8 cellular contexts compared by ENCODE assay signal in genomic region chr5:44536650-44537260, GRCh38.
DNase-seq lines count a peak whose midpoint lies in the region; ATAC-seq, FAIRE-seq and TF ChIP-seq lines count a peak whose summit lies in the region.

No MANE protein-coding gene starts in this region.

- H3K27me3 Mint-ChIP-seq in Caco-2 (ENCODE audit: insufficient read depth, unreplicated experiment) = peaks cover 3% of the 10 kb centered on the region
- no peaks in the 10 kb centered on the region for H3K27me3 Mint-ChIP-seq in activated T-helper 17 cell treated with anti-CD3 and anti-CD28 coated beads, Interleukin-2, amount 50 U/mL, for 72 hours

- H3K4me3 ChIP-seq in Caco-2 (ENCODE audit: low read depth, low read length) = no peak overlapping the region
- H3K4me3 ChIP-seq in choroid plexus epithelial cell (ENCODE audit: low read depth, low read length) = no peak overlapping the region

- CTCF ChIA-PET in Caco-2 (lab: Charles Lee) = no interaction called here

- intact Hi-C loops in Caco-2 (cut with micrococcal nuclease; ENCODE audit: unreplicated experiment) = loop anchor here (1.0 to 5.0 kb wide), 4 partner anchors 102 to 238 kb away; no protein-coding TSS in a partner anchor

- H3K27ac Mint-ChIP-seq in Caco-2 (ENCODE audit: unreplicated experiment) = no peak overlapping the region
- no peak overlapping the region for H3K27ac Mint-ChIP-seq in activated T-helper 17 cell treated with anti-CD3 and anti-CD28 coated beads, Interleukin-2, amount 50 U/mL, for 72 hours

- peak; percentile 65 to 77 for TF ChIP-seq CTCF in Caco-2 (IDR thresholded peaks at IDR 0.05; ENCODE audit: insufficient read depth in 1 of 2, low read depth in 1 of 2, low read length in 1 of 2, severe bottlenecking in 1 of 2, unreplicated experiment in 1 of 2)
- TF ChIP-seq CTCF in choroid plexus epithelial cell (conservative IDR thresholded peaks at IDR 0.05; ENCODE audit: low read depth, low read length) = peak; percentile 63

- H3K4me1 Mint-ChIP-seq in Caco-2 (ENCODE audit: low read depth, unreplicated experiment) = no peaks in the 10 kb centered on the region
- no peaks in the 10 kb centered on the region for H3K4me1 Mint-ChIP-seq in activated T-helper 17 cell treated with anti-CD3 and anti-CD28 coated beads, Interleukin-2, amount 50 U/mL, for 72 hours

- H3K4me1 ChIP-seq in Caco-2 = no peaks in the 10 kb centered on the region

- no peak for ATAC-seq in HG02852 (IDR thresholded peaks at IDR 0.05; ENCODE audit: unreplicated experiment)
- no peak for ATAC-seq in activated T-helper 17 cell treated with anti-CD3 and anti-CD28 coated beads, Interleukin-2, amount 50 U/mL, for 72 hours (replicated peaks)

- POLR2A ChIA-PET in Caco-2 (lab: Charles Lee) = no interaction called here

- H3K9me3 Mint-ChIP-seq in Caco-2 (ENCODE audit: unreplicated experiment) = no peaks in the 10 kb centered on the region
- peaks cover 8% of the 10 kb centered on the region for H3K9me3 Mint-ChIP-seq in activated T-helper 17 cell treated with anti-CD3 and anti-CD28 coated beads, Interleukin-2, amount 50 U/mL, for 72 hours

- no peaks in the 10 kb centered on the region for H3K36me3 Mint-ChIP-seq in Caco-2 (ENCODE audit: insufficient read depth, unreplicated experiment)
- no peaks in the 10 kb centered on the region for H3K36me3 Mint-ChIP-seq in activated T-helper 17 cell treated with anti-CD3 and anti-CD28 coated beads, Interleukin-2, amount 50 U/mL, for 72 hours (ENCODE audit: low read depth)

- DNase-seq in Caco-2 (peak; percentile 42 to 70), GM19239 (ENCODE audit: insufficient read length, low spot score) (peak; percentile 4), NCI-H2171 (lab: John Stamatoyannopoulos, UW) (peak; percentile 6), choroid plexus epithelial cell (ENCODE audit: low read depth) (peak; percentile 24), midbrain (lab: John Stamatoyannopoulos, UW) (peak; percentile 21), T1000 (lab: John Stamatoyannopoulos, UW) (no peak)

- H3K36me3 ChIP-seq in Caco-2 (ENCODE audit: control insufficient read depth, insufficient read depth, low read length) = no peaks in the 10 kb centered on the region

- BruUV-seq in Caco-2 (replicated peaks; lab: Mats Ljungman, UMichigan) = no TSS peak

- FAIRE-seq in GM19239 (lab: Jason Lieb, UNC) = peak; percentile 67

- H3K27me3 ChIP-seq in Caco-2 (replicated peaks; ENCODE audit: control insufficient read depth, insufficient read depth, low read length) = no peaks in the 10 kb centered on the region

- H3K9me3 ChIP-seq in Caco-2 = no peaks in the 10 kb centered on the region

- no peak overlapping the region for H3K4me3 Mint-ChIP-seq in Caco-2 (ENCODE audit: unreplicated experiment)
- H3K4me3 Mint-ChIP-seq in activated T-helper 17 cell treated with anti-CD3 and anti-CD28 coated beads, Interleukin-2, amount 50 U/mL, for 72 hours = no peak overlapping the region
